Comparison of ENCODE assay signal across 25 cellular contexts in genomic region chr18:2758309-2758708, GRCh38.
A peak's percentile ranks its signal among the peaks of the same experiment; 100 is the strongest.
DNase-seq lines count a peak whose midpoint lies in the region; ATAC-seq and TF ChIP-seq lines count a peak whose summit lies in the region.
"Had no signal": no experiment of that assay in that cellular context is flagged by ENCODE, and none has a peak within 500 bp of the region (broad histone marks: within the 10 kb centered on the region; RNA-seq: fewer than 3 reads in every experiment).

No MANE protein-coding gene starts in this region.

- TF ChIP-seq CTCF in CD8-positive, alpha-beta T cell (IDR thresholded peaks at IDR 0.05) = no peak

- no peak overlapping the region for H3K27ac ChIP-seq in CD8-positive, alpha-beta T cell (ENCODE audit: low read depth, low read length)
- H3K27ac ChIP-seq: GM23248, hepatocyte, testis had no signal

- intact Hi-C loops in activated CD4-positive, alpha-beta T cell treated with anti-CD3 and anti-CD28 coated beads for 36 hours (cut with DNase I, micrococcal nuclease) = no loop called here
- intact Hi-C loops in CD8-positive, alpha-beta T cell (cut with DNase I, micrococcal nuclease) = loop anchor here in 1 of 2 experiments (5.0 kb wide), 1 partner anchor 34 kb away; no protein-coding TSS in a partner anchor

- no peak overlapping the region for H3K4me3 ChIP-seq in CD8-positive, alpha-beta T cell (ENCODE audit: low read depth, low read length)
- H3K4me3 ChIP-seq: GM23248, hepatocyte, prostate gland, testis had no signal

- H3K4me3 Mint-ChIP-seq in activated CD4-positive, alpha-beta T cell treated with anti-CD3 and anti-CD28 coated beads for 36 hours = no peak overlapping the region
- H3K4me3 Mint-ChIP-seq in CD8-positive, alpha-beta T cell = no peak overlapping the region
- no peak overlapping the region for H3K4me3 Mint-ChIP-seq in activated CD8-positive, alpha-beta T cell treated with anti-CD3 and anti-CD28 coated beads, Interleukin-2, amount 10 ng/mL, durations not matched to agents 7 days and 5 days
- H3K4me3 Mint-ChIP-seq in naive thymus-derived CD8-positive, alpha-beta T cell = no peak overlapping the region
- H3K4me3 Mint-ChIP-seq: activated T-cell treated with anti-CD3 and anti-CD28 coated beads, Interleukin-2, amount 50 U/mL, for 4 hours had no signal

- H3K27ac Mint-ChIP-seq in activated CD4-positive, alpha-beta T cell treated with anti-CD3 and anti-CD28 coated beads for 36 hours = peak overlapping the region; percentile 64
- H3K27ac Mint-ChIP-seq in CD8-positive, alpha-beta T cell = peak overlapping the region; percentile 37
- peak overlapping the region; percentile 55 for H3K27ac Mint-ChIP-seq in activated CD8-positive, alpha-beta T cell treated with anti-CD3 and anti-CD28 coated beads, Interleukin-2, amount 10 ng/mL, durations not matched to agents 7 days and 5 days
- H3K27ac Mint-ChIP-seq in naive thymus-derived CD8-positive, alpha-beta T cell = peak overlapping the region in 9 of 10 donors; percentile 10 to 76 (median 64)

- no peaks in the 10 kb centered on the region for H3K27me3 Mint-ChIP-seq in activated CD4-positive, alpha-beta T cell treated with anti-CD3 and anti-CD28 coated beads for 36 hours
- no peaks in the 10 kb centered on the region for H3K27me3 Mint-ChIP-seq in CD8-positive, alpha-beta T cell (ENCODE audit: low read depth)
- no peaks in the 10 kb centered on the region for H3K27me3 Mint-ChIP-seq in activated CD8-positive, alpha-beta T cell treated with anti-CD3 and anti-CD28 coated beads, Interleukin-2, amount 10 ng/mL, durations not matched to agents 7 days and 5 days (ENCODE audit: low read depth)
- H3K27me3 Mint-ChIP-seq in naive thymus-derived CD8-positive, alpha-beta T cell = no peaks in the 10 kb centered on the region

- peaks cover 14% of the 10 kb centered on the region for H3K4me1 Mint-ChIP-seq in activated CD4-positive, alpha-beta T cell treated with anti-CD3 and anti-CD28 coated beads for 36 hours
- peaks cover 26% of the 10 kb centered on the region for H3K4me1 Mint-ChIP-seq in CD8-positive, alpha-beta T cell (ENCODE audit: low read depth)
- H3K4me1 Mint-ChIP-seq in activated CD8-positive, alpha-beta T cell treated with anti-CD3 and anti-CD28 coated beads, Interleukin-2, amount 10 ng/mL, durations not matched to agents 7 days and 5 days (ENCODE audit: low read depth) = peaks cover 16% of the 10 kb centered on the region
- H3K4me1 Mint-ChIP-seq in naive thymus-derived CD8-positive, alpha-beta T cell = peaks cover 8 to 20% (median 15%) of the 10 kb centered on the region in 4 donors

- H3K9me3 ChIP-seq in CD8-positive, alpha-beta T cell (ENCODE audit: low read length) = no peaks in the 10 kb centered on the region
- H3K9me3 ChIP-seq: prostate gland, testis had no signal

- H3K36me3 Mint-ChIP-seq in activated CD4-positive, alpha-beta T cell treated with anti-CD3 and anti-CD28 coated beads for 36 hours (ENCODE audit: low read depth) = peaks cover 34% of the 10 kb centered on the region
- peaks cover 70% of the 10 kb centered on the region for H3K36me3 Mint-ChIP-seq in CD8-positive, alpha-beta T cell
- H3K36me3 Mint-ChIP-seq in activated CD8-positive, alpha-beta T cell treated with anti-CD3 and anti-CD28 coated beads, Interleukin-2, amount 10 ng/mL, durations not matched to agents 7 days and 5 days (ENCODE audit: low read depth) = peaks cover 54% of the 10 kb centered on the region
- H3K36me3 Mint-ChIP-seq in naive thymus-derived CD8-positive, alpha-beta T cell = peaks cover 0 to 75% (median 32%) of the 10 kb centered on the region in 3 donors

- DNase-seq in activated CD4-positive, alpha-beta T cell treated with anti-CD3 and anti-CD28 coated beads for 36 hours = no peak
- no peak for DNase-seq in activated CD4-positive, alpha-beta T cell treated with anti-CD3 and anti-CD28 coated beads, Interleukin-2, amount 50 U/mL, for 4 hours
- no peak for DNase-seq in CD8-positive, alpha-beta T cell
- no peak for DNase-seq in activated CD8-positive, alpha-beta T cell treated with anti-CD3 and anti-CD28 coated beads, Interleukin-2, amount 10 ng/mL, durations not matched to agents 7 days and 5 days
- no peak for DNase-seq in naive thymus-derived CD8-positive, alpha-beta T cell
- DNase-seq: 8988T; activated CD4-positive, alpha-beta T cell treated with anti-CD3 and anti-CD28 coated beads for 48 hours; activated T-cell treated with anti-CD3 and anti-CD28 coated beads, Interleukin-2, amount 50 U/mL, for 4 hours; Calu3; erythroblast; foreskin melanocyte; GM23248; Kasumi-1; left ventricle myocardium superior; NCI-H1092 treated with DMSO at 0.1 percent for 48 hours; NCI-H1930; NCI-H226; OCI-M1; testis had no signal

- POLR2A ChIA-PET in activated CD4-positive, alpha-beta T cell treated with anti-CD3 and anti-CD28 coated beads for 36 hours (lab: Charles Lee) = no interaction called here
- POLR2A ChIA-PET in CD8-positive, alpha-beta T cell (lab: Charles Lee) = no interaction called here
- POLR2A ChIA-PET in activated CD8-positive, alpha-beta T cell treated with anti-CD3 and anti-CD28 coated beads, Interleukin-2, amount 10 ng/mL, durations not matched to agents 7 days and 5 days (lab: Charles Lee) = no interaction called here
- POLR2A ChIA-PET in naive thymus-derived CD8-positive, alpha-beta T cell (lab: Charles Lee) = no interaction called here

- no peaks in the 10 kb centered on the region for H3K4me1 ChIP-seq in CD8-positive, alpha-beta T cell (ENCODE audit: insufficient read depth, low read length)
- H3K4me1 ChIP-seq: prostate gland, testis had no signal

- CTCF ChIA-PET in activated CD4-positive, alpha-beta T cell treated with anti-CD3 and anti-CD28 coated beads for 36 hours (lab: Charles Lee) = no interaction called here
- CTCF ChIA-PET in CD8-positive, alpha-beta T cell (lab: Charles Lee) = no interaction called here
- CTCF ChIA-PET in activated CD8-positive, alpha-beta T cell treated with anti-CD3 and anti-CD28 coated beads, Interleukin-2, amount 10 ng/mL, durations not matched to agents 7 days and 5 days (lab: Charles Lee) = no interaction called here

- H3K36me3 ChIP-seq in CD8-positive, alpha-beta T cell (ENCODE audit: insufficient read depth, low read length) = peaks cover 12% of the 10 kb centered on the region
- H3K36me3 ChIP-seq: prostate gland had no signal

- no peaks in the 10 kb centered on the region for H3K9me3 Mint-ChIP-seq in activated CD4-positive, alpha-beta T cell treated with anti-CD3 and anti-CD28 coated beads for 36 hours (ENCODE audit: low read depth)
- H3K9me3 Mint-ChIP-seq in CD8-positive, alpha-beta T cell = no peaks in the 10 kb centered on the region
- no peaks in the 10 kb centered on the region for H3K9me3 Mint-ChIP-seq in activated CD8-positive, alpha-beta T cell treated with anti-CD3 and anti-CD28 coated beads, Interleukin-2, amount 10 ng/mL, durations not matched to agents 7 days and 5 days (ENCODE audit: insufficient read depth)
- H3K9me3 Mint-ChIP-seq in naive thymus-derived CD8-positive, alpha-beta T cell = peaks cover 0 to 2% (median 0%) of the 10 kb centered on the region in 9 donors
- H3K9me3 Mint-ChIP-seq: activated T-cell treated with anti-CD3 and anti-CD28 coated beads, Interleukin-2, amount 50 U/mL, for 4 hours had no signal

- ATAC-seq in activated CD4-positive, alpha-beta T cell treated with anti-CD3 and anti-CD28 coated beads for 36 hours = no peak
- ATAC-seq in CD8-positive, alpha-beta T cell = no peak
- no peak for ATAC-seq in activated CD8-positive, alpha-beta T cell treated with anti-CD3 and anti-CD28 coated beads, Interleukin-2, amount 10 ng/mL, durations not matched to agents 7 days and 5 days
- ATAC-seq in naive thymus-derived CD8-positive, alpha-beta T cell = no peak
- ATAC-seq in HG03097 (IDR thresholded peaks at IDR 0.05; ENCODE audit: low FRiP score, unreplicated experiment) (no peak), GM21447 (IDR thresholded peaks at IDR 0.05; ENCODE audit: unreplicated experiment) (no peak), GM18861 (IDR thresholded peaks at IDR 0.05; ENCODE audit: unreplicated experiment) (no peak)
- ATAC-seq: activated T-cell treated with anti-CD3 and anti-CD28 coated beads, Interleukin-2, amount 50 U/mL, for 4 hours; left ventricle myocardium superior; Right ventricle myocardium inferior had no signal

- no peaks in the 10 kb centered on the region for H3K27me3 ChIP-seq in CD8-positive, alpha-beta T cell (ENCODE audit: insufficient read depth, low read length)
- H3K27me3 ChIP-seq: hepatocyte, testis had no signal
